Comparison of ENCODE assay signal across 8 cellular contexts in genomic region chr16:73196670-73197069, GRCh38.
DNase-seq lines count a peak whose midpoint lies in the region; ATAC-seq, FAIRE-seq and TF ChIP-seq lines count a peak whose summit lies in the region.

No MANE protein-coding gene starts in this region.

- H3K9me3 ChIP-seq in H1 (ENCODE audit: insufficient read depth in 2 of 2, low read depth in 1 of 2, low read length in 1 of 2) = no peaks in the 10 kb centered on the region
- no peaks in the 10 kb centered on the region for H3K9me3 ChIP-seq in lung (ENCODE audit: control insufficient read depth in 2 of 2, insufficient read depth in 1 of 2, low read length in 1 of 2)
- H3K9me3 ChIP-seq in vagina = no peaks in the 10 kb centered on the region

- WGBS in H1 (ENCODE audit: extremely low coverage in 1 of 2, insufficient coverage in 1 of 2, insufficient read length in 1 of 2, insufficient replicate concordance in 2 of 2, low coverage in 1 of 2, low lambda C conversion rate in 2 of 2, missing lambda C conversion rate in 1 of 2), 2 experiments = 33% methylated on average over 4 of the region's 4 CpGs; no CpG with 5 or more reads in 1 of the 2 experiments
- WGBS in lung, 2 donors = 31% methylated on average over 4 of the region's 4 CpGs

- H3K14ac ChIP-seq in H1 (ENCODE audit: insufficient read length) = no peak overlapping the region

- peaks cover 0 to 6% (median 0%) of the 10 kb centered on the region in 4 experiments; a peak in 2 of 7 replicates for H3K27me3 ChIP-seq in H1 (replicated peaks in 1 of 4; ENCODE audit: control insufficient read depth in 3 of 4, extremely low read depth in 1 of 4, insufficient read depth in 3 of 4, low read length in 3 of 4)
- no peaks in the 10 kb centered on the region for H3K27me3 ChIP-seq in lung (ENCODE audit: control insufficient read depth, insufficient read depth)
- H3K27me3 ChIP-seq in vagina = no peaks in the 10 kb centered on the region

- H2BK15ac ChIP-seq in H1 (ENCODE audit: low read length) = no peak overlapping the region

- no peak overlapping the region for H3K9ac ChIP-seq in H1 (replicated peaks in 1 of 4; ENCODE audit: extremely low read depth in 1 of 4, low read depth in 3 of 4, low read length in 3 of 4)

- H3K56ac ChIP-seq in H1 (replicated peaks; ENCODE audit: insufficient read length, low read depth, low read length) = no peak overlapping the region

- no peak overlapping the region for H4K8ac ChIP-seq in H1 (ENCODE audit: extremely low read depth, insufficient read depth, low read length)

- no peak overlapping the region for H2BK5ac ChIP-seq in H1 (ENCODE audit: low read depth, low read length)

- FAIRE-seq in HTR-8/SVneo (lab: Jason Lieb, UNC) = peak; percentile 72
- FAIRE-seq in H1 (lab: Jason Lieb, UNC) = peak; percentile 60

- no peak overlapping the region for H2BK12ac ChIP-seq in H1 (ENCODE audit: low read depth, low read length)

- H3K4me1 ChIP-seq in H1 (replicated peaks in 1 of 4; ENCODE audit: control insufficient read depth in 3 of 4, insufficient read depth in 4 of 4, low read length in 3 of 4) = no peaks in the 10 kb centered on the region; a peak in 1 of 7 replicates
- H3K4me1 ChIP-seq in lung (ENCODE audit: control insufficient read depth in 2 of 2, insufficient read depth in 2 of 2, low read length in 2 of 2) = no peaks in the 10 kb centered on the region
- peaks cover 6% of the 10 kb centered on the region for H3K4me1 ChIP-seq in vagina

- no peaks in the 10 kb centered on the region for H4K20me1 ChIP-seq in H1 (replicated peaks in 1 of 2; ENCODE audit: control insufficient read depth in 1 of 2, insufficient read depth in 2 of 2, low read length in 2 of 2)

- TF ChIP-seq POLR2A in H1 (IDR thresholded peaks at IDR 0.05; ENCODE audit: control extremely low read depth in 1 of 2, low read depth in 2 of 2, low read length in 2 of 2) (no peak), vagina (IDR thresholded peaks at IDR 0.05) (no peak)

- POLR2A ChIA-PET in RWPE1 (lab: Yijun Ruan, JAX; ENCODE audit: low non-redundant PET) = no interaction called here
- POLR2A ChIA-PET in H1 (lab: Charles Lee; ENCODE audit: partially characterized antibody) = interaction anchor here (0.6 kb wide), 1 partner anchor 44 kb away, joined by 3 read pairs; no protein-coding TSS in a partner anchor

- intact Hi-C loops in vagina (cut with DNase I) = loop anchor here (10.0 kb wide), 1 partner anchor 362 kb away; no protein-coding TSS in a partner anchor

- no peak overlapping the region for H4K5ac ChIP-seq in H1 (ENCODE audit: insufficient read length, low read depth, low read length)

- no peaks in the 10 kb centered on the region for H3K36me3 ChIP-seq in H1 (ENCODE audit: control insufficient read depth in 2 of 4, insufficient read depth in 4 of 4, low read length in 3 of 4)
- H3K36me3 ChIP-seq in lung (ENCODE audit: control insufficient read depth in 2 of 2, insufficient read depth in 2 of 2, low read length in 2 of 2) = no peaks in the 10 kb centered on the region
- no peaks in the 10 kb centered on the region for H3K36me3 ChIP-seq in vagina

- no peak overlapping the region for H4K91ac ChIP-seq in H1 (replicated peaks; ENCODE audit: insufficient read length, low read length)

- no peak overlapping the region for H3K18ac ChIP-seq in H1 (ENCODE audit: extremely low read depth, low read length)

- H3K79me1 ChIP-seq in H1 (ENCODE audit: low read depth, low read length) = no peaks in the 10 kb centered on the region

- no peaks in the 10 kb centered on the region for H3K79me2 ChIP-seq in H1 (ENCODE audit: control insufficient read depth in 1 of 2, insufficient read depth in 2 of 2, low read length in 2 of 2)

- no peak overlapping the region for H3K23ac ChIP-seq in H1 (ENCODE audit: insufficient read length)

- no peaks in the 10 kb centered on the region for H3K23me2 ChIP-seq in H1 (ENCODE audit: low read depth, low read length)

- no peak overlapping the region for H3K4ac ChIP-seq in H1 (replicated peaks; ENCODE audit: insufficient read length, low read depth, low read length)

- DNase-seq in DMS53 treated with DMSO at 0.1 percent for 48 hours (lab: John Stamatoyannopoulos, UW; ENCODE audit: unreplicated experiment) (peak; percentile 20), HTR-8/SVneo (ENCODE audit: insufficient read length, low spot score) (peak; percentile 75), RWPE1 (ENCODE audit: low spot score) (peak; percentile 69), H1 (ENCODE audit: low read depth in 1 of 2, low spot score in 2 of 2) (peak; percentile 51 to 74), lung (ENCODE audit: low spot score) (peak; percentile 74), vagina (ENCODE audit: extremely low spot score in 2 of 2) (no peak)

- no peak overlapping the region for H2BK120ac ChIP-seq in H1 (replicated peaks; ENCODE audit: low read depth, low read length)

- TF ChIP-seq CTCF in RWPE1 (conservative IDR thresholded peaks at IDR 0.05; ENCODE audit: low read depth) (peak; percentile 25; the same call in 1 of the 2 replicates), H1 (IDR thresholded peaks at IDR 0.05; ENCODE audit: control extremely low read depth in 1 of 3, insufficient read depth in 1 of 3, low read depth in 1 of 3, low read length in 3 of 3) (peak; percentile 79 to 92 (median 84)), lung (IDR thresholded peaks at IDR 0.05; ENCODE audit: control extremely low read depth, extremely low read depth) (peak; percentile 52), vagina (IDR thresholded peaks at IDR 0.05) (peak; percentile 16 to 51 (median 50))

- ATAC-seq in GM19455 (IDR thresholded peaks at IDR 0.05; ENCODE audit: unreplicated experiment) = peak; percentile 90
- peak; percentile 93 for ATAC-seq in lung (ENCODE audit: insufficient read depth, low FRiP score)
- no peak for ATAC-seq in HG02840 (IDR thresholded peaks at IDR 0.05; ENCODE audit: low FRiP score, unreplicated experiment)

- no peak for TF ChIP-seq EP300 in H1 (IDR thresholded peaks at IDR 0.05; ENCODE audit: borderline replicate concordance in 1 of 2, low read depth in 2 of 2, low read length in 2 of 2)

- H2AK5ac ChIP-seq in H1 (ENCODE audit: low read depth, low read length) = no peak overlapping the region

- H2AFZ ChIP-seq in H1 (ENCODE audit: low read length) = no peak overlapping the region

- CTCF ChIA-PET in RWPE1 (lab: Yijun Ruan, JAX) = interaction anchor here (0.7 kb wide), 1 partner anchor 309 kb away, joined by 3 read pairs; no protein-coding TSS in a partner anchor
- CTCF ChIA-PET in H1 (lab: Charles Lee; ENCODE audit: partially characterized antibody) = interaction anchor here (0.5 to 2.4 kb wide), 29 partner anchors 11 to 1071 kb away, joined by 3 to 14 read pairs (median 3); no protein-coding TSS in a partner anchor

- no peak overlapping the region for H2BK20ac ChIP-seq in H1 (ENCODE audit: low read length)

- no peak overlapping the region for H3K4me3 ChIP-seq in H1 (ENCODE audit: extremely low read depth in 1 of 4, insufficient read depth in 2 of 4, low read depth in 3 of 4, low read length in 4 of 4)
- no peak overlapping the region for H3K4me3 ChIP-seq in lung
- H3K4me3 ChIP-seq in vagina = no peak overlapping the region

- H3K4me2 ChIP-seq in H1 (ENCODE audit: insufficient read depth in 1 of 2, low read depth in 2 of 2, low read length in 2 of 2) = no peak overlapping the region

- H3K27ac ChIP-seq in RWPE1 (no peak overlapping the region), H1 (ENCODE audit: low read depth, low read length) (no peak overlapping the region), lung (ENCODE audit: low read depth in 1 of 2, low read length in 1 of 2) (no peak overlapping the region), vagina (no peak overlapping the region)

- TF ChIP-seq RAD21 in H1 (IDR thresholded peaks at IDR 0.05 in 1 of 2, conservative IDR thresholded peaks at IDR 0.05 in 1 of 2; ENCODE audit: low read depth in 2 of 2, low read length in 2 of 2) = peak; percentile 95 to 97

TF ChIP-seq in H1, 55 proteins besides CTCF, POLR2A, EP300 and RAD21 (continues in another document):
- TF ChIP-seq RXRA (IDR thresholded peaks at IDR 0.05; ENCODE audit: insufficient read depth, low read depth, low read length) = no peak
- TF ChIP-seq SRF (IDR thresholded peaks at IDR 0.05; ENCODE audit: low read depth, low read length) = no peak
- TF ChIP-seq TEAD4 (IDR thresholded peaks at IDR 0.05; ENCODE audit: low read depth, low read length) = peak; percentile 66

Comparison
In these comparisons a context has a peak if more than half of its experiments do, and no peak if none do; other contexts are left out.
1. DNase-seq: peak in DMS53 treated with DMSO at 0.1 percent for 48 hours (single experiment), HTR-8/SVneo (single experiment), RWPE1 (single experiment), H1 (2 of 2) and lung (single experiment); none in vagina (0 of 2).
2. CTCF ChIP-seq: peak in every context shown above with its lines; median percentile 84 in H1; 52 in lung; 50 in vagina; 25 in RWPE1.